In genomic region chr2:200418399-200418798, GRCh38 we compare ENCODE assay signal across 38 cellular contexts.
"Had no signal": no experiment of that assay in that cellular context is flagged by ENCODE, and none has a peak within 500 bp of the region (broad histone marks: within the 10 kb centered on the region; RNA-seq: fewer than 3 reads in every experiment).

No MANE protein-coding gene starts in this region.

- H3K4me3 Mint-ChIP-seq: activated CD4-positive, alpha-beta memory T cell treated with anti-CD3 and anti-CD28 coated beads for 36 hours; activated CD4-positive, alpha-beta T cell treated with anti-CD3 and anti-CD28 coated beads for 36 hours; activated CD4-positive, alpha-beta T cell treated with anti-CD3 and anti-CD28 coated beads, Interleukin-2, amount 10 ng/mL, durations not matched to agents 24 days and 14 days; activated CD8-positive, alpha-beta memory T cell treated with anti-CD3 and anti-CD28 coated beads, Interleukin-2, amount 10 ng/mL, durations not matched to agents 7 days and 5 days; activated CD8-positive, alpha-beta T cell treated with anti-CD3 and anti-CD28 coated beads, Interleukin-2, amount 10 ng/mL, durations not matched to agents 7 days and 5 days; activated naive CD4-positive, alpha-beta T cell treated with anti-CD3 and anti-CD28 coated beads for 36 hours; activated naive CD4-positive, alpha-beta T cell treated with anti-CD3 and anti-CD28 coated beads, Interleukin-2, amount 50 U/mL, for 24 hours; activated naive CD8-positive, alpha-beta T cell treated with anti-CD3 and anti-CD28 coated beads for 36 hours; activated naive CD8-positive, alpha-beta T cell treated with anti-CD3 and anti-CD28 coated beads, Interleukin-2, amount 50 U/mL, for 24 hours; activated T-helper 1 cell treated with anti-CD3 and anti-CD28 coated beads, Interleukin-12 subunit alpha, Interleukin-12 subunit beta, Interleukin-2, Interleukin-4 antibody, amounts not matched to agents 30 ng/mL and 10 ng/mL and 1 ng/mL, durations not matched to agents 14 hours and 24 hours and 36 hours; brain; T-helper 17 cell; T-helper 2 cell treated with Interferon-gamma antibody and Interleukin-4, amounts not matched to agents 5 μg/mL and 100 μg/mL, for 36 hours had no signal

- H3K27ac ChIP-seq: adrenal gland, ascending aorta, breast epithelium, cardiac muscle cell, colonic mucosa, epithelial cell of prostate, esophagus squamous epithelium, gastroesophageal sphincter, heart right ventricle, WERI-Rb-1 had no signal

- H3K27me3 Mint-ChIP-seq: activated CD4-positive, alpha-beta memory T cell treated with anti-CD3 and anti-CD28 coated beads for 36 hours; activated CD4-positive, alpha-beta T cell treated with anti-CD3 and anti-CD28 coated beads for 36 hours; activated CD4-positive, alpha-beta T cell treated with anti-CD3 and anti-CD28 coated beads, Interleukin-2, amount 10 ng/mL, durations not matched to agents 24 days and 14 days; activated CD8-positive, alpha-beta memory T cell treated with anti-CD3 and anti-CD28 coated beads, Interleukin-2, amount 10 ng/mL, durations not matched to agents 7 days and 5 days; activated naive CD4-positive, alpha-beta T cell treated with anti-CD3 and anti-CD28 coated beads, Interleukin-2, amount 50 U/mL, for 24 hours; activated naive CD8-positive, alpha-beta T cell treated with anti-CD3 and anti-CD28 coated beads for 36 hours; activated naive CD8-positive, alpha-beta T cell treated with anti-CD3 and anti-CD28 coated beads, Interleukin-2, amount 50 U/mL, for 24 hours; brain; T-helper 17 cell had no signal

- H3K27ac Mint-ChIP-seq: activated CD4-positive, alpha-beta memory T cell treated with anti-CD3 and anti-CD28 coated beads for 36 hours; activated CD4-positive, alpha-beta T cell treated with anti-CD3 and anti-CD28 coated beads for 36 hours; activated CD4-positive, alpha-beta T cell treated with anti-CD3 and anti-CD28 coated beads, Interleukin-2, amount 10 ng/mL, durations not matched to agents 24 days and 14 days; activated CD8-positive, alpha-beta memory T cell treated with anti-CD3 and anti-CD28 coated beads, Interleukin-2, amount 10 ng/mL, durations not matched to agents 7 days and 5 days; activated CD8-positive, alpha-beta T cell treated with anti-CD3 and anti-CD28 coated beads, Interleukin-2, amount 10 ng/mL, durations not matched to agents 7 days and 5 days; activated naive CD4-positive, alpha-beta T cell treated with anti-CD3 and anti-CD28 coated beads for 36 hours; activated naive CD4-positive, alpha-beta T cell treated with anti-CD3 and anti-CD28 coated beads, Interleukin-2, amount 50 U/mL, for 24 hours; activated naive CD8-positive, alpha-beta T cell treated with anti-CD3 and anti-CD28 coated beads for 36 hours; activated naive CD8-positive, alpha-beta T cell treated with anti-CD3 and anti-CD28 coated beads, Interleukin-2, amount 50 U/mL, for 24 hours; activated T-helper 1 cell treated with anti-CD3 and anti-CD28 coated beads, Interleukin-12 subunit alpha, Interleukin-12 subunit beta, Interleukin-2, Interleukin-4 antibody, amounts not matched to agents 30 ng/mL and 10 ng/mL and 1 ng/mL, durations not matched to agents 14 hours and 24 hours and 36 hours; activated T-helper 2 cell treated with anti-CD3 and anti-CD28 coated beads, Interferon-gamma antibody, Interleukin-2, Interleukin-4, amounts not matched to agents 10 μg/mL and 5 μg/mL and 100 μg/mL, durations not matched to agents 14 hours and 24 hours and 36 hours; T-helper 17 cell; T-helper 2 cell treated with Interferon-gamma antibody and Interleukin-4, amounts not matched to agents 5 μg/mL and 100 μg/mL, for 36 hours had no signal

- DNase-seq: activated CD4-positive, alpha-beta memory T cell treated with anti-CD3 and anti-CD28 coated beads for 36 hours; activated CD4-positive, alpha-beta T cell treated with anti-CD3 and anti-CD28 coated beads for 36 hours; activated CD4-positive, alpha-beta T cell treated with anti-CD3 and anti-CD28 coated beads, Interleukin-2, amount 10 ng/mL, durations not matched to agents 24 days and 14 days; activated CD4-positive, CD25-positive, alpha-beta regulatory T cell; activated CD4-positive, CD25-positive, alpha-beta regulatory T cell treated with anti-CD3 and anti-CD28 coated beads, Interleukin-2, amount 50 U/mL, for 72 hours; activated CD8-positive, alpha-beta memory T cell treated with anti-CD3 and anti-CD28 coated beads, Interleukin-2, amount 10 ng/mL, durations not matched to agents 7 days and 5 days; activated CD8-positive, alpha-beta memory T cell treated with anti-CD3 and anti-CD28 coated beads, Interleukin-2, amount 50 U/mL, for 4 hours; activated CD8-positive, alpha-beta T cell treated with anti-CD3 and anti-CD28 coated beads, Interleukin-2, amount 10 ng/mL, durations not matched to agents 7 days and 5 days; activated effector memory CD4-positive, alpha-beta T cell treated with anti-CD3 and anti-CD28 coated beads, Interleukin-2, amount 50 U/mL, for 16 hours; activated naive CD4-positive, alpha-beta T cell treated with anti-CD3 and anti-CD28 coated beads for 36 hours; activated naive CD8-positive, alpha-beta T cell treated with anti-CD3 and anti-CD28 coated beads for 36 hours; activated naive CD8-positive, alpha-beta T cell treated with anti-CD3 and anti-CD28 coated beads, Interleukin-2, amount 50 U/mL, for 24 hours; activated T-cell treated with anti-CD3 and anti-CD28 coated beads, Interleukin-2, amount 50 U/mL, for 1 hour; activated T-cell treated with anti-CD3 and anti-CD28 coated beads, Interleukin-2, amount 50 U/mL, for 48 hours; adrenal gland; amygdala; central memory CD4-positive, alpha-beta T cell; cerebellar nuclear complex; colonic mucosa; effector CD8-positive, alpha-beta T cell; esophagus squamous epithelium; foreskin melanocyte; heart right ventricle; T-helper 17 cell; T1000; WERI-Rb-1 had no signal

- H3K36me3 Mint-ChIP-seq: activated naive CD8-positive, alpha-beta T cell treated with anti-CD3 and anti-CD28 coated beads for 36 hours had no signal

- H3K9me3 Mint-ChIP-seq: activated CD4-positive, alpha-beta memory T cell treated with anti-CD3 and anti-CD28 coated beads for 36 hours; activated CD4-positive, alpha-beta T cell treated with anti-CD3 and anti-CD28 coated beads, Interleukin-2, amount 10 ng/mL, durations not matched to agents 24 days and 14 days; activated naive CD4-positive, alpha-beta T cell treated with anti-CD3 and anti-CD28 coated beads for 36 hours; activated naive CD4-positive, alpha-beta T cell treated with anti-CD3 and anti-CD28 coated beads, Interleukin-2, amount 50 U/mL, for 24 hours; activated naive CD8-positive, alpha-beta T cell treated with anti-CD3 and anti-CD28 coated beads for 36 hours; activated naive CD8-positive, alpha-beta T cell treated with anti-CD3 and anti-CD28 coated beads, Interleukin-2, amount 50 U/mL, for 24 hours; activated T-helper 1 cell treated with anti-CD3 and anti-CD28 coated beads, Interleukin-12 subunit alpha, Interleukin-12 subunit beta, Interleukin-2, Interleukin-4 antibody, amounts not matched to agents 30 ng/mL and 10 ng/mL and 1 ng/mL, durations not matched to agents 14 hours and 24 hours and 36 hours; activated T-helper 2 cell treated with anti-CD3 and anti-CD28 coated beads, Interferon-gamma antibody, Interleukin-2, Interleukin-4, amounts not matched to agents 10 μg/mL and 5 μg/mL and 100 μg/mL, durations not matched to agents 14 hours and 24 hours and 36 hours; brain; T-helper 2 cell treated with Interferon-gamma antibody and Interleukin-4, amounts not matched to agents 5 μg/mL and 100 μg/mL, for 36 hours had no signal

- H3K4me1 ChIP-seq: ascending aorta, breast epithelium, colonic mucosa, gastroesophageal sphincter, heart right ventricle had no signal

- H3K9me3 ChIP-seq: adrenal gland, ascending aorta, breast epithelium, colonic mucosa, esophagus squamous epithelium, gastroesophageal sphincter, heart right ventricle had no signal

- H3K4me1 Mint-ChIP-seq: activated naive CD4-positive, alpha-beta T cell treated with anti-CD3 and anti-CD28 coated beads, Interleukin-2, amount 50 U/mL, for 24 hours; activated naive CD8-positive, alpha-beta T cell treated with anti-CD3 and anti-CD28 coated beads for 36 hours; activated naive CD8-positive, alpha-beta T cell treated with anti-CD3 and anti-CD28 coated beads, Interleukin-2, amount 50 U/mL, for 24 hours; T-helper 17 cell had no signal

- FAIRE-seq: endometrium, endothelial cell of umbilical vein had no signal

- ATAC-seq: activated CD4-positive, alpha-beta T cell treated with anti-CD3 and anti-CD28 coated beads for 36 hours; activated CD8-positive, alpha-beta memory T cell treated with anti-CD3 and anti-CD28 coated beads, Interleukin-2, amount 10 ng/mL, durations not matched to agents 7 days and 5 days; activated CD8-positive, alpha-beta T cell treated with anti-CD3 and anti-CD28 coated beads, Interleukin-2, amount 10 ng/mL, durations not matched to agents 7 days and 5 days; activated naive CD8-positive, alpha-beta T cell treated with anti-CD3 and anti-CD28 coated beads, Interleukin-2, amount 50 U/mL, for 24 hours; gastroesophageal sphincter; heart right ventricle; T-helper 17 cell had no signal

- H3K36me3 ChIP-seq: breast epithelium had no signal

- H3K27me3 ChIP-seq: adrenal gland, ascending aorta, breast epithelium, cardiac muscle cell, colonic mucosa, esophagus squamous epithelium, gastroesophageal sphincter, heart right ventricle had no signal

- H3K4me3 ChIP-seq: adrenal gland, ascending aorta, breast epithelium, cardiac muscle cell, colonic mucosa, esophagus squamous epithelium, gastroesophageal sphincter, heart right ventricle had no signal
